Comparison of ENCODE assay signal across 8 cellular contexts in genomic region chr6:26305097-26305841, GRCh38. TPM values are rescaled to one million over a fixed set of nuclear protein-coding genes. Genes with fewer than 3 reads are reported as not detected.
A peak's percentile ranks its signal among the peaks of the same experiment; 100 is the strongest.
DNase-seq lines count a peak whose midpoint lies in the region; ATAC-seq and TF ChIP-seq lines count a peak whose summit lies in the region.

No MANE protein-coding gene starts in this region.

- H3K4me3 ChIP-seq in BJ (ENCODE audit: low read depth, low read length), result peak overlapping the region; percentile 37
- H3K4me3 ChIP-seq in fibroblast of lung (replicated peaks in 1 of 4; ENCODE audit: control extremely low read depth in 1 of 4, insufficient read depth in 1 of 4, low read depth in 3 of 4, low read length in 4 of 4), result peak overlapping the region; percentile 53 to 80 (median 60)
- peak overlapping the region; percentile 35 to 42 for H3K4me3 ChIP-seq in tibial artery

- POLR2A ChIA-PET in BJ (lab: Charles Lee), result no interaction called here

- peak; percentile 57 for ATAC-seq in GM21723 (IDR thresholded peaks at IDR 0.05; ENCODE audit: unreplicated experiment)
- no peak for ATAC-seq in GM21576 (IDR thresholded peaks at IDR 0.05; ENCODE audit: unreplicated experiment)

- peak overlapping the region; percentile 64 for H3K27ac ChIP-seq in fibroblast of lung (ENCODE audit: insufficient read depth, low read length)
- peak overlapping the region; percentile 23 to 30 for H3K27ac ChIP-seq in tibial artery

- CTCF ChIA-PET in BJ (lab: Yijun Ruan, JAX), result interaction anchor here (0.9 kb wide), 1 partner anchor 290 kb away, joined by 3 read pairs; no protein-coding TSS in a partner anchor

- peak overlapping the region; percentile 87 to 92 (median 92) for H3K4me3 Mint-ChIP-seq in nephron

- no peaks in the 10 kb centered on the region for H3K27me3 ChIP-seq in BJ (ENCODE audit: control insufficient read depth, insufficient read depth, low read length)
- no peaks in the 10 kb centered on the region for H3K27me3 ChIP-seq in fibroblast of lung (ENCODE audit: control insufficient read depth, insufficient read depth, low read length)
- H3K27me3 ChIP-seq in tibial artery, result no peaks in the 10 kb centered on the region

- no peak for DNase-seq in BJ (ENCODE audit: low read depth)
- DNase-seq in NCI-H69 (lab: John Stamatoyannopoulos, UW), result peak; percentile 92
- DNase-seq in activated T-cell treated with anti-CD3 and anti-CD28 coated beads, Interleukin-2, amount 50 U/mL, for 48 hours, result peak; percentile 77 to 78
- peak; percentile 84 to 87 for DNase-seq in fibroblast of lung (ENCODE audit: low read depth in 2 of 2)
- peak in 1 of 2 donors; percentile 73 for DNase-seq in tibial artery

- no peaks in the 10 kb centered on the region for H3K9me3 Mint-ChIP-seq in nephron

- H4K20me1 ChIP-seq in fibroblast of lung (ENCODE audit: control insufficient read depth, extremely low read depth, insufficient read depth, low read length), result no peaks in the 10 kb centered on the region

- no peaks in the 10 kb centered on the region for H3K79me2 ChIP-seq in fibroblast of lung (ENCODE audit: control insufficient read depth, insufficient read depth, low read length)

- TF ChIP-seq CTCF in BJ (IDR thresholded peaks at IDR 0.05; ENCODE audit: insufficient read depth, low read depth, low read length) (no peak), fibroblast of lung (conservative IDR thresholded peaks at IDR 0.05 in 1 of 2, IDR thresholded peaks at IDR 0.05 in 1 of 2; ENCODE audit: low read depth in 1 of 2, low read length in 2 of 2) (no peak), nephron (IDR thresholded peaks at IDR 0.05; ENCODE audit: unreplicated experiment in 3 of 3) (no peak), tibial artery (IDR thresholded peaks at IDR 0.05) (no peak)

- H3K4me2 ChIP-seq in fibroblast of lung (ENCODE audit: extremely low read depth, insufficient read depth, low read length), result peak overlapping the region; percentile 57

- peak overlapping the region; percentile 56 for H2AFZ ChIP-seq in fibroblast of lung (ENCODE audit: low read length)

- H3K27ac Mint-ChIP-seq in nephron, result peak overlapping the region; percentile 86 to 92 (median 91)

- no peaks in the 10 kb centered on the region for H3K36me3 Mint-ChIP-seq in nephron (ENCODE audit: low read depth)

- H3K36me3 ChIP-seq in BJ (ENCODE audit: control insufficient read depth, insufficient read depth, low read length), result no peaks in the 10 kb centered on the region
- no peaks in the 10 kb centered on the region for H3K36me3 ChIP-seq in fibroblast of lung (ENCODE audit: control insufficient read depth, insufficient read depth, low read length)
- no peaks in the 10 kb centered on the region for H3K36me3 ChIP-seq in tibial artery

- intact Hi-C loops in tibial artery (cut with DNase I; ENCODE audit: low total_unique reads), result no loop called here

- peaks cover 14% of the 10 kb centered on the region for H3K4me1 Mint-ChIP-seq in nephron

- H3K27me3 Mint-ChIP-seq in nephron (ENCODE audit: low read depth), result peaks cover 3% of the 10 kb centered on the region

- H3K4me1 ChIP-seq in fibroblast of lung (ENCODE audit: control insufficient read depth, extremely low read depth, insufficient read depth, low read length), result peaks cover 6% of the 10 kb centered on the region
- H3K4me1 ChIP-seq in tibial artery, result no peaks in the 10 kb centered on the region

- H3K9me3 ChIP-seq in fibroblast of lung (ENCODE audit: control insufficient read depth, insufficient read depth, low read depth, low read length) (no peaks in the 10 kb centered on the region), tibial artery (no peaks in the 10 kb centered on the region)

- H3K9ac ChIP-seq in fibroblast of lung (ENCODE audit: insufficient read depth, low read length), result peak overlapping the region; percentile 8

RNA-seq across cellular contexts. Expression of gene BTN3A2, which starts 59.7 kb away (rescaled TPM):
- polyA plus RNA-seq in BJ (2011; rRNA removed) (30.0 and 34.7 TPM in 2 replicates), fibroblast of lung (27.2 and 39.1 TPM in 2 replicates)
- polyA minus RNA-seq in BJ (2011; rRNA and poly(A)+ RNA removed), result 7.6 and 9.2 TPM in 2 replicates
- 21.6 and 21.8 TPM in 2 replicates for total RNA-seq in fibroblast of lung
- polyA plus RNA-seq in fibroblast of lung (2012), result 19.1 and 24.8 TPM in 2 replicates
- 10.0 and 23.6 TPM in 2 replicates for polyA minus RNA-seq in fibroblast of lung (ENCODE audit: low replicate concordance)
